Comparison of ENCODE assay signal across 8 cellular contexts in genomic region chr1:173429517-173430477, GRCh38. TPM values are rescaled to one million over a fixed set of nuclear protein-coding genes. Genes with fewer than 3 reads are reported as not detected.
A peak's percentile ranks its signal among the peaks of the same experiment; 100 is the strongest.
DNase-seq lines count a peak whose midpoint lies in the region; ATAC-seq and TF ChIP-seq lines count a peak whose summit lies in the region.

No MANE protein-coding gene starts in this region.

- TF ChIP-seq CTCF in endothelial cell (IDR thresholded peaks at IDR 0.05; ENCODE audit: unreplicated experiment): peak; percentile 29

- DNase-seq in NK-92 treated with Interleukin-12 subunit alpha and Interleukin-12 subunit beta, amount 100 ng/mL, for 24 hours (lab: John Stamatoyannopoulos, UW): peak; percentile 14
- DNase-seq in NK-92 (lab: John Stamatoyannopoulos, UW; ENCODE audit: unreplicated experiment) (no peak), NCI-H82 treated with DMSO at 0.1 percent for 48 hours (lab: John Stamatoyannopoulos, UW; ENCODE audit: unreplicated experiment) (peak; percentile 98), endothelial cell (ENCODE audit: low spot score) (peak; percentile 56), middle frontal gyrus (ENCODE audit: extremely low spot score, low spot score) (peak; percentile 72)
- peak; percentile 83 for DNase-seq in activated CD8-positive, alpha-beta memory T cell treated with anti-CD3 and anti-CD28 coated beads for 24 hours
- peak; percentile 38 to 46 for DNase-seq in stimulated activated CD8-positive, alpha-beta memory T cell treated with anti-CD3 and anti-CD28 coated beads, Interleukin-2, amount 100 ng/mL, for 48 hours (ENCODE audit: low read depth in 2 of 2)

- H3K4me1 Mint-ChIP-seq in endothelial cell (ENCODE audit: unreplicated experiment): peaks cover 11% of the 10 kb centered on the region

- peak overlapping the region; percentile 8 for H3K27ac Mint-ChIP-seq in endothelial cell (ENCODE audit: unreplicated experiment)

- H3K9me3 Mint-ChIP-seq in endothelial cell (ENCODE audit: unreplicated experiment): no peaks in the 10 kb centered on the region

- peak; percentile 73 for ATAC-seq in HG03064 (IDR thresholded peaks at IDR 0.05; ENCODE audit: low read depth, unreplicated experiment)

- no peak overlapping the region for H3K4me3 Mint-ChIP-seq in endothelial cell (ENCODE audit: unreplicated experiment)

- H3K27me3 Mint-ChIP-seq in endothelial cell (ENCODE audit: unreplicated experiment): no peaks in the 10 kb centered on the region

- no peaks in the 10 kb centered on the region for H3K36me3 Mint-ChIP-seq in endothelial cell (ENCODE audit: low read depth, unreplicated experiment)

RNA-seq across cellular contexts. Expression of gene PRDX6, which starts 47.3 kb away (rescaled TPM):
- total RNA-seq in endothelial cell (ENCODE audit: unreplicated experiment): 189 TPM
